8 cellular contexts compared by ENCODE assay signal in the genomic region with DNA sequence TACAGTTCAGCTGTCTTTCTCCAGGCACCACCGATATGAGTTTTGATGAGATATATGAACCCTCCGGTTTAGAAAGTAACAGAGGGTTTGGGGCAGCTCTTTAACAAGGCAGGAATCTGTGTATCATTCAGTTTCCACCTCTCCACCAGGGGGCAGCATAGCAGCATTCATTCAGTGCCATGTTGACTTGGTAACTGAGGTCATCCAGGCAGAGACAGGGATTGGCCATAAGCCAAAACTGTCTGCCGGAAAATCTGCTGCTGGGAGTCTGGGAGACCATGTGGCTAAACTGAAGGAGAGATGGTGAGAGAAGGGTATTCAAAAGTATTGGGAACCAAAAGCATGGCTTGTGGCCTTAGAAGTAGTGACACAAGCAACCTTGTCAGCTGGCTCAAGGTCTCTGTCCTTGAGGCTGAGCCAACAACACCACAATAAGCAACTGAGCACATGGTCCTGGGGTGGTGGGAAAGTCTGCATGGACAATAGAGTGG.
DNase-seq lines count a peak whose midpoint lies in the region; ATAC-seq and FAIRE-seq lines count a peak whose summit lies in the region.

No MANE protein-coding gene starts in this region.

- DNase-seq in CMK (ENCODE audit: low read depth) (peak; percentile 17), GM19239 (ENCODE audit: insufficient read length, low spot score) (peak; percentile 38), HT1080 (ENCODE audit: low read depth) (peak; percentile 50), NCI-H82 (lab: John Stamatoyannopoulos, UW) (peak; percentile 99), adipocyte (ENCODE audit: low read depth) (peak; percentile 31), hepatic stellate cell (ENCODE audit: low spot score) (peak; percentile 13)
- peak; percentile 11 for DNase-seq in stimulated activated CD4-positive, alpha-beta T cell treated with anti-CD3 and anti-CD28 coated beads, Interleukin-12 subunit alpha, Interleukin-12 subunit beta, amount 100 ng/mL, for 4 hours

- peaks cover 32% of the 10 kb centered on the region for H3K27me3 ChIP-seq in adipocyte (replicated peaks; ENCODE audit: control insufficient read depth, insufficient read depth, low read length)

- no peaks in the 10 kb centered on the region for H3K36me3 ChIP-seq in adipocyte (ENCODE audit: control insufficient read depth, insufficient read depth, low read length, severe bottlenecking)

- H3K9me3 ChIP-seq in adipocyte (ENCODE audit: control insufficient read depth, low read length) = peaks cover 6% of the 10 kb centered on the region

- H3K4me3 ChIP-seq in adipocyte (ENCODE audit: low read length) = no peak overlapping the region

- FAIRE-seq in GM19239 (lab: Jason Lieb, UNC) = peak; percentile 80

- H3K4me1 ChIP-seq in adipocyte (ENCODE audit: control insufficient read depth, insufficient read depth, low read length) = peaks cover 28% of the 10 kb centered on the region

- H3K9ac ChIP-seq in adipocyte (ENCODE audit: low read length) = no peak overlapping the region

- ATAC-seq in HG03521 (IDR thresholded peaks at IDR 0.05; ENCODE audit: unreplicated experiment) = no peak

Comparison
In these comparisons a context has a peak if more than half of its experiments do, and no peak if none do; other contexts are left out.
1. DNase-seq: peak in every context shown above with its lines; median percentile 99 in NCI-H82; 50 in HT1080; 38 in GM19239; 31 in adipocyte; 17 in CMK; 13 in hepatic stellate cell; 11 in stimulated activated CD4-positive, alpha-beta T cell treated with anti-CD3 and anti-CD28 coated beads, Interleukin-12 subunit alpha, Interleukin-12 subunit beta, amount 100 ng/mL, for 4 hours.